Comparison of ENCODE assay signal across 14 cellular contexts in the genomic region with DNA sequence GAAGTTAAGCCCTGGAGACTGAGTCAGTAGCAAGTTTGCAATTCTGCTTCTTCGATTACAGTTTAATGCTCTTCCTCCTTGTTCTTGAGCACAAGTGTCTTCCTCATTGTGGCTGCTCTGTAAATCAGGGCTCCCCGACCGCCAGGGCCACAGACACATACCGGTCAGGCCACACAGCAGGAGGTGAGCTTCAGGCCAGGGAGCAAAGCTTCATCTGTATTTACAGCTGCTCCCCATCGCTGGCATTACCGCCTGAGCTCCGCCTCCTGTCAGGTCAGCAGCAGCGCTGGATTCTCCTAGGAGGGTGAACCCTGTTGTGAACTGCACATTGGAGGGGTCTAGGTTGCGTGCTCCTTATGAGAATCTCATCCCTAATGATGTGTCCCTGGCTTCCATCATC. TPM values are rescaled to one million over a fixed set of nuclear protein-coding genes. Genes with fewer than 3 reads are reported as not detected.
DNase-seq lines count a peak whose midpoint lies in the region; ATAC-seq and TF ChIP-seq lines count a peak whose summit lies in the region.
"Had no signal": no experiment of that assay in that cellular context is flagged by ENCODE, and none has a peak within 500 bp of the region (broad histone marks: within the 10 kb centered on the region; RNA-seq: fewer than 3 reads in every experiment).

No MANE protein-coding gene starts in this region.

- peak overlapping the region; percentile 17 to 94 (median 88) for H3K4me3 Mint-ChIP-seq in IgD-negative memory B cell
- H3K4me3 Mint-ChIP-seq in activated T-helper 1 cell treated with anti-CD3 and anti-CD28 coated beads, Interleukin-12 subunit alpha, Interleukin-12 subunit beta, Interleukin-2, Interleukin-4 antibody, amounts not matched to agents 30 ng/mL and 10 ng/mL and 1 ng/mL, durations not matched to agents 14 hours and 24 hours and 36 hours, result peak overlapping the region; percentile 11
- H3K4me3 Mint-ChIP-seq in natural killer cell, result peak overlapping the region; percentile 93

- H3K27me3 Mint-ChIP-seq in IgD-negative memory B cell, result no peaks in the 10 kb centered on the region
- H3K27me3 Mint-ChIP-seq in activated T-helper 1 cell treated with anti-CD3 and anti-CD28 coated beads, Interleukin-12 subunit alpha, Interleukin-12 subunit beta, Interleukin-2, Interleukin-4 antibody, amounts not matched to agents 30 ng/mL and 10 ng/mL and 1 ng/mL, durations not matched to agents 14 hours and 24 hours and 36 hours (ENCODE audit: insufficient read depth), result no peaks in the 10 kb centered on the region
- no peaks in the 10 kb centered on the region for H3K27me3 Mint-ChIP-seq in natural killer cell (ENCODE audit: low read depth in 2 of 2)

- ATAC-seq in natural killer cell (no peak), GM18868 (IDR thresholded peaks at IDR 0.05; ENCODE audit: unreplicated experiment) (no peak)
- ATAC-seq: gastroesophageal sphincter, left lobe of liver had no signal

- H3K9me3 Mint-ChIP-seq in IgD-negative memory B cell, result no peaks in the 10 kb centered on the region
- no peaks in the 10 kb centered on the region for H3K9me3 Mint-ChIP-seq in activated T-helper 1 cell treated with anti-CD3 and anti-CD28 coated beads, Interleukin-12 subunit alpha, Interleukin-12 subunit beta, Interleukin-2, Interleukin-4 antibody, amounts not matched to agents 30 ng/mL and 10 ng/mL and 1 ng/mL, durations not matched to agents 14 hours and 24 hours and 36 hours
- H3K9me3 Mint-ChIP-seq in natural killer cell, result no peaks in the 10 kb centered on the region

- H3K36me3 Mint-ChIP-seq in IgD-negative memory B cell (peaks cover 6% of the 10 kb centered on the region), natural killer cell (no peaks in the 10 kb centered on the region)
- H3K36me3 Mint-ChIP-seq in activated T-helper 1 cell treated with anti-CD3 and anti-CD28 coated beads, Interleukin-12 subunit alpha, Interleukin-12 subunit beta, Interleukin-2, Interleukin-4 antibody, amounts not matched to agents 30 ng/mL and 10 ng/mL and 1 ng/mL, durations not matched to agents 14 hours and 24 hours and 36 hours (ENCODE audit: low read depth), result peaks cover 16% of the 10 kb centered on the region

- peaks cover 24 to 29% (median 27%) of the 10 kb centered on the region in 3 donors for H3K4me1 Mint-ChIP-seq in IgD-negative memory B cell
- peaks cover 36% of the 10 kb centered on the region for H3K4me1 Mint-ChIP-seq in activated T-helper 1 cell treated with anti-CD3 and anti-CD28 coated beads, Interleukin-12 subunit alpha, Interleukin-12 subunit beta, Interleukin-2, Interleukin-4 antibody, amounts not matched to agents 30 ng/mL and 10 ng/mL and 1 ng/mL, durations not matched to agents 14 hours and 24 hours and 36 hours (ENCODE audit: low read depth)
- peaks cover 44 to 47% of the 10 kb centered on the region in 2 donors for H3K4me1 Mint-ChIP-seq in natural killer cell

- TF ChIP-seq CTCF in natural killer cell (IDR thresholded peaks at IDR 0.05), result no peak

- DNase-seq in NCI-H2227 (lab: John Stamatoyannopoulos, UW; ENCODE audit: unreplicated experiment) (peak; percentile 28), NCI-H2227 treated with DMSO at 0.1 percent for 48 hours (lab: John Stamatoyannopoulos, UW) (no peak), natural killer cell (no peak), SIG-M5 treated with dmso at 0.1 percent for 504 hours (lab: John Stamatoyannopoulos, UW; ENCODE audit: unreplicated experiment) (no peak), NCI-H774 (lab: John Stamatoyannopoulos, UW) (no peak)
- no peak for DNase-seq in activated T-helper 1 cell treated with anti-CD3 and anti-CD28 coated beads, Interleukin-12 subunit alpha, Interleukin-12 subunit beta, Interleukin-2, Interleukin-4 antibody, amounts not matched to agents 30 ng/mL and 10 ng/mL and 1 ng/mL, durations not matched to agents 14 hours and 24 hours and 36 hours (ENCODE audit: low spot score)
- DNase-seq: dermis blood vessel endothelial cell, DMS79, NCI-H1417 treated with DMSO at 0.1 percent for 48 hours, stomach had no signal

- H3K27ac Mint-ChIP-seq in IgD-negative memory B cell (peak overlapping the region in 2 of 3 donors; percentile 80 to 93), natural killer cell (peak overlapping the region; percentile 95)
- no peak overlapping the region for H3K27ac Mint-ChIP-seq in activated T-helper 1 cell treated with anti-CD3 and anti-CD28 coated beads, Interleukin-12 subunit alpha, Interleukin-12 subunit beta, Interleukin-2, Interleukin-4 antibody, amounts not matched to agents 30 ng/mL and 10 ng/mL and 1 ng/mL, durations not matched to agents 14 hours and 24 hours and 36 hours

- intact Hi-C loops in activated T-helper 1 cell treated with anti-CD3 and anti-CD28 coated beads, Interleukin-12 subunit alpha, Interleukin-12 subunit beta, Interleukin-2, Interleukin-4 antibody, amounts not matched to agents 30 ng/mL and 10 ng/mL and 1 ng/mL, durations not matched to agents 14 hours and 24 hours and 36 hours (cut with micrococcal nuclease), result loop anchor here (5.0 kb wide), 4 partner anchors 143 to 912 kb away; partner anchors contain the start of genes AGPAT3, ITGB2 and RRP1
- intact Hi-C loops in natural killer cell (cut with micrococcal nuclease), result loop anchor here (5.0 to 10.0 kb wide), 2 partner anchors 57 to 364 kb away; no protein-coding TSS in a partner anchor

RNA-seq across cellular contexts. Expression of gene TRAPPC10, which starts 1.7 kb away (rescaled TPM):
- polyA plus RNA-seq in IgD-negative memory B cell, result 17.9 TPM
- total RNA-seq in activated T-helper 1 cell treated with anti-CD3 and anti-CD28 coated beads, Interleukin-12 subunit alpha, Interleukin-12 subunit beta, Interleukin-2, Interleukin-4 antibody, amounts not matched to agents 30 ng/mL and 10 ng/mL and 1 ng/mL, durations not matched to agents 14 hours and 24 hours and 36 hours, result 85.5 and 95.3 TPM in 2 replicates
- total RNA-seq in natural killer cell, result 100 to 1,000 TPM; 187 to 232 (median 213) TPM

Comparison
In these comparisons a context has a peak if more than half of its experiments do, and no peak if none do; other contexts are left out.
1. H3K4me3 Mint-ChIP-seq: peak in every context shown above with its lines; median percentile 93 in natural killer cell; 88 in IgD-negative memory B cell; 11 in activated T-helper 1 cell treated with anti-CD3 and anti-CD28 coated beads, Interleukin-12 subunit alpha, Interleukin-12 subunit beta, Interleukin-2, Interleukin-4 antibody, amounts not matched to agents 30 ng/mL and 10 ng/mL and 1 ng/mL, durations not matched to agents 14 hours and 24 hours and 36 hours.